ENCODE assay signal across 10 cellular contexts in the genomic region with DNA sequence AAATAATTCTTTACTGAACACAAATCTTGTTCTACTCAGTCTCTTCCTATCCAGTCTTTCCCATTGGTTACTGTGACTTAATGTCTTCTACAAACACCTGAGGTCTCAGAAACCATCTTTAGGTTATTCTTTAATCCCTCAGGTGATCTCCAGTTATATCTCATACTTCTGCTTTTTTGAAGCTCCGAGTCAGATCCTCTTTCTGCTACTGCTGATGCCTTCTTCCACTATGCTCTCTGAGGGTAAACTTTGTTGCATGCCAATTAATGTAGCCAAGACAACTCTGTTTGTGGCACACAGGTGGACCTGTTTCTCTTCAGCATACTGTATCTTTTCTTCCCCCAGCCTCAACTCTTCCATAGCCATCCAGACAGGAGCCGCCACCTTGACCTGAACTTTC. TPM values are rescaled to one million over a fixed set of nuclear protein-coding genes. Genes with fewer than 3 reads are reported as not detected.
"Had no signal": no experiment of that assay in that cellular context is flagged by ENCODE, and none has a peak within 500 bp of the region (broad histone marks: within the 10 kb centered on the region; RNA-seq: fewer than 3 reads in every experiment).

No MANE protein-coding gene starts in this region.

- H3K4me3 ChIP-seq: HAP-1 had no signal

- H3K9me3 Mint-ChIP-seq: HFFc6 had no signal

- H3K9me3 ChIP-seq: HAP-1 had no signal

- H3K4me3 Mint-ChIP-seq: HFFc6, IgD-negative memory B cell had no signal

- H3K27ac Mint-ChIP-seq: HFFc6, IgD-negative memory B cell had no signal

- ATAC-seq: HCT116, HepG2 had no signal

- H3K4me1 ChIP-seq: HAP-1 had no signal

- H3K36me3 ChIP-seq: HAP-1 had no signal

- FAIRE-seq: HepG2 had no signal

- H3K4me1 Mint-ChIP-seq: IgD-negative memory B cell had no signal

- DNase-seq: GOT3, H7, HFFc6, KBM-7 had no signal

RNA-seq across cellular contexts. Expression of gene APCS, which starts 3.1 kb away (rescaled TPM):
- total RNA-seq: H4, H7, HepG2, HFFc6, HT1080 had no signal
- polyA plus RNA-seq: HepG2, IgD-negative memory B cell had no signal

RNA-seq across cellular contexts. Expression of gene OR10J5, which starts 48.7 kb away (rescaled TPM):
- total RNA-seq: H4, H7, HepG2, HFFc6, HT1080 had no signal
- polyA plus RNA-seq: HepG2, IgD-negative memory B cell had no signal
